1 cellular context compared by ENCODE assay signal in genomic region chr1:31441558-31441957, GRCh38.
TF ChIP-seq lines count a peak whose summit lies in the region.

No MANE protein-coding gene starts in this region.

TF ChIP-seq in K562, 482 proteins besides CTCF, POLR2A, EP300 and RAD21:
- TF ChIP-seq ZKSCAN8 (CRISPR knock-in tag; IDR thresholded peaks at IDR 0.05): peak; percentile 76; the same call in 1 of the 2 replicates
- no peak for TF ChIP-seq RBM39 (optimal IDR thresholded peaks at IDR 0.05; ENCODE audit: low read depth, low read length)
- no peak for TF ChIP-seq CXXC5 (CRISPR knock-in tag; IDR thresholded peaks at IDR 0.05)
